In genomic region chr12:50979369-50980052, GRCh38 we compare ENCODE assay signal across 1 cellular context.
A peak's percentile ranks its signal among the peaks of the same experiment; 100 is the strongest.
TF ChIP-seq lines count a peak whose summit lies in the region.

No MANE protein-coding gene starts in this region.

TF ChIP-seq in GM12878, 131 proteins besides CTCF, POLR2A, EP300 and RAD21 (continued from another document):
- TF ChIP-seq RUNX3 (IDR thresholded peaks at IDR 0.05; ENCODE audit: low read length) (peak; percentile 73), IKZF2 (IDR thresholded peaks at IDR 0.05) (0 out of 4 replicates have a peak, but pooled peaks of 1 of the 2 experiments have one; percentile 20), BCL11A (IDR thresholded peaks at IDR 0.05; ENCODE audit: low read depth, low read length) (no peak), ATF3 (IDR thresholded peaks at IDR 0.05; ENCODE audit: borderline replicate concordance, extremely low read depth, low read depth, low read length) (no peak), RELB (IDR thresholded peaks at IDR 0.05; ENCODE audit: low read depth) (peak; percentile 35; the same call in 1 of the 2 replicates), RFX5 (IDR thresholded peaks at IDR 0.05; ENCODE audit: low read depth, low read length) (no peak), NFIC (IDR thresholded peaks at IDR 0.05; ENCODE audit: low read depth, low read length) (peak; percentile 55), JUNB (IDR thresholded peaks at IDR 0.05) (peak; percentile 32), SMC3 (IDR thresholded peaks at IDR 0.05; ENCODE audit: borderline replicate concordance, low read length) (no peak)
